Comparison of ENCODE assay signal across 16 cellular contexts in genomic region chr4:7757501-7758443, GRCh38.
A peak's percentile ranks its signal among the peaks of the same experiment; 100 is the strongest.
DNase-seq lines count a peak whose midpoint lies in the region; ATAC-seq and TF ChIP-seq lines count a peak whose summit lies in the region.
"Had no signal": no experiment of that assay in that cellular context is flagged by ENCODE, and none has a peak within 500 bp of the region (broad histone marks: within the 10 kb centered on the region; RNA-seq: fewer than 3 reads in every experiment).

No MANE protein-coding gene starts in this region.

- no peaks in the 10 kb centered on the region for H3K36me3 Mint-ChIP-seq in natural killer cell treated with Interleukin-12 subunit alpha and Interleukin-12 subunit beta and Interleukin-15 and Interleukin-18, amount 100 ng/mL, for 72 hours
- no peaks in the 10 kb centered on the region for H3K36me3 Mint-ChIP-seq in natural killer cell
- peaks cover 6% of the 10 kb centered on the region for H3K36me3 Mint-ChIP-seq in central memory CD8-positive, alpha-beta T cell (ENCODE audit: insufficient read depth)

- no peak for TF ChIP-seq CTCF in natural killer cell (IDR thresholded peaks at IDR 0.05)
- no peak for TF ChIP-seq CTCF in mucosa of descending colon (IDR thresholded peaks at IDR 0.05)

- intact Hi-C loops in natural killer cell (cut with micrococcal nuclease): no loop called here
- intact Hi-C loops in mucosa of descending colon (cut with DNase I, micrococcal nuclease): no loop called here

- no peaks in the 10 kb centered on the region for H3K27me3 ChIP-seq in MG63
- H3K27me3 ChIP-seq: BE2C, dorsolateral prefrontal cortex had no signal

- H3K36me3 ChIP-seq in mucosa of descending colon (ENCODE audit: low read depth): no peaks in the 10 kb centered on the region
- H3K36me3 ChIP-seq in MG63: peaks cover 14% of the 10 kb centered on the region

- no peaks in the 10 kb centered on the region for H3K9me3 ChIP-seq in mucosa of descending colon
- no peaks in the 10 kb centered on the region for H3K9me3 ChIP-seq in MG63
- H3K9me3 ChIP-seq: BE2C had no signal

- no peak for DNase-seq in natural killer cell treated with Interleukin-12 subunit alpha and Interleukin-12 subunit beta and Interleukin-15 and Interleukin-18, amount 100 ng/mL, for 72 hours (ENCODE audit: low spot score)
- no peak for DNase-seq in natural killer cell
- DNase-seq in central memory CD8-positive, alpha-beta T cell (ENCODE audit: low spot score in 2 of 2): no peak
- peak in 1 of 3 donors; percentile 42 for DNase-seq in mucosa of descending colon
- no peak for DNase-seq in MG63
- DNase-seq in SKM-1 treated with dmso at 0.1 percent for 144 hours (lab: John Stamatoyannopoulos, UW; ENCODE audit: unreplicated experiment): no peak
- DNase-seq: amygdala; BE2C; dorsolateral prefrontal cortex; H9; head of caudate nucleus; stimulated activated CD4-positive, alpha-beta T cell treated with anti-CD3 and anti-CD28 coated beads, Interleukin-4, amount 100 ng/mL, for 1 hour; stimulated activated naive CD4-positive, alpha-beta T cell had no signal

- no peaks in the 10 kb centered on the region for H3K27me3 Mint-ChIP-seq in natural killer cell treated with Interleukin-12 subunit alpha and Interleukin-12 subunit beta and Interleukin-15 and Interleukin-18, amount 100 ng/mL, for 72 hours
- no peaks in the 10 kb centered on the region for H3K27me3 Mint-ChIP-seq in natural killer cell (ENCODE audit: low read depth in 2 of 2)
- no peaks in the 10 kb centered on the region for H3K27me3 Mint-ChIP-seq in central memory CD8-positive, alpha-beta T cell

- H3K4me3 ChIP-seq in mucosa of descending colon: no peak overlapping the region
- H3K4me3 ChIP-seq in MG63: no peak overlapping the region
- H3K4me3 ChIP-seq: dorsolateral prefrontal cortex, lung had no signal

- H3K27ac Mint-ChIP-seq in natural killer cell treated with Interleukin-12 subunit alpha and Interleukin-12 subunit beta and Interleukin-15 and Interleukin-18, amount 100 ng/mL, for 72 hours: peak overlapping the region; percentile 34 to 46
- H3K27ac Mint-ChIP-seq in natural killer cell: peak overlapping the region in 1 of 2 donors; percentile 94
- H3K27ac Mint-ChIP-seq in central memory CD8-positive, alpha-beta T cell (ENCODE audit: low read depth): peak overlapping the region; percentile 94

- ATAC-seq in natural killer cell treated with Interleukin-12 subunit alpha and Interleukin-12 subunit beta and Interleukin-15 and Interleukin-18, amount 100 ng/mL, for 72 hours: no peak
- ATAC-seq in natural killer cell (no peak), mucosa of descending colon (peak; percentile 44), HG03175 (IDR thresholded peaks at IDR 0.05; ENCODE audit: unreplicated experiment) (no peak), GM21576 (IDR thresholded peaks at IDR 0.05; ENCODE audit: unreplicated experiment) (no peak)
- no peak for ATAC-seq in central memory CD8-positive, alpha-beta T cell (replicated peaks; ENCODE audit: extremely low read depth, poor library complexity, severe bottlenecking)

- H3K4me1 Mint-ChIP-seq in natural killer cell treated with Interleukin-12 subunit alpha and Interleukin-12 subunit beta and Interleukin-15 and Interleukin-18, amount 100 ng/mL, for 72 hours (ENCODE audit: low read depth in 2 of 2): peaks cover 10% of the 10 kb centered on the region in 2 donors
- H3K4me1 Mint-ChIP-seq in natural killer cell: peaks cover 11 to 19% of the 10 kb centered on the region in 2 donors
- peaks cover 18% of the 10 kb centered on the region for H3K4me1 Mint-ChIP-seq in central memory CD8-positive, alpha-beta T cell

- H3K9me3 Mint-ChIP-seq in natural killer cell treated with Interleukin-12 subunit alpha and Interleukin-12 subunit beta and Interleukin-15 and Interleukin-18, amount 100 ng/mL, for 72 hours: no peaks in the 10 kb centered on the region
- no peaks in the 10 kb centered on the region for H3K9me3 Mint-ChIP-seq in natural killer cell
- H3K9me3 Mint-ChIP-seq in central memory CD8-positive, alpha-beta T cell: no peaks in the 10 kb centered on the region
- H3K9me3 Mint-ChIP-seq: H9 had no signal

- no peaks in the 10 kb centered on the region for H3K4me1 ChIP-seq in mucosa of descending colon (ENCODE audit: low read depth)
- H3K4me1 ChIP-seq: BE2C had no signal

- no peak overlapping the region for H3K4me3 Mint-ChIP-seq in natural killer cell treated with Interleukin-12 subunit alpha and Interleukin-12 subunit beta and Interleukin-15 and Interleukin-18, amount 100 ng/mL, for 72 hours
- H3K4me3 Mint-ChIP-seq in natural killer cell: no peak overlapping the region
- H3K4me3 Mint-ChIP-seq in central memory CD8-positive, alpha-beta T cell: no peak overlapping the region
- H3K4me3 Mint-ChIP-seq: H9 had no signal
